ENCODE assay signal across 17 cellular contexts in the genomic region with DNA sequence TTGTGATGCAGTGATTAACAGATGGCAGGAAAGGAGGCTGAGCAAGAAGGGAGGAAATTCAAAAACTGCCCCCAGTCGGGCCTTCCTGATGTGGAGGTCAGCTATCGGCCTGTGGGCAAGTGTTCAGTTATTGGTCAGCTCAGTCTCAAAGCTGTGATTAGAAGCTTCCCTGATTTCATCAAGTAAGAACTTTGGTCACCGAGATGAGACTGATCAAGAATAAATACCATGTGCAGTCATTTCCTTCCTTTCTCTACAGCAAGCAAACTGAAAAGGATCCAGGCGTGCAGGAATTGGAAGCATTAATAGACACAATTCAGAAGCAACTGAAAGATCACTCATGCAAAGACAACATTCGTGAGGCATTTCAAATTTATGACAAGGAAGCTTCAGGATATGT.
"Had no signal": no experiment of that assay in that cellular context is flagged by ENCODE, and none has a peak within 500 bp of the region (broad histone marks: within the 10 kb centered on the region; RNA-seq: fewer than 3 reads in every experiment).

No MANE protein-coding gene starts in this region.

- H3K4me3 Mint-ChIP-seq: activated naive CD4-positive, alpha-beta T cell treated with anti-CD3 and anti-CD28 coated beads, Interleukin-2, amount 50 U/mL, for 24 hours; dendritic cell treated with granulocyte-macrophage colony-stimulating factor and Interleukin-4, amounts not matched to agents 40 ng/mL and 50 ng/mL, for 4 days; endodermal cell; immature natural killer cell; naive thymus-derived CD8-positive, alpha-beta T cell had no signal

- H3K27ac Mint-ChIP-seq: activated naive CD4-positive, alpha-beta T cell treated with anti-CD3 and anti-CD28 coated beads, Interleukin-2, amount 50 U/mL, for 24 hours; endodermal cell had no signal

- H3K4me1 Mint-ChIP-seq: activated naive CD4-positive, alpha-beta T cell treated with anti-CD3 and anti-CD28 coated beads, Interleukin-2, amount 50 U/mL, for 24 hours; endodermal cell; immature natural killer cell; naive thymus-derived CD8-positive, alpha-beta T cell had no signal

- DNase-seq: activated CD4-positive, alpha-beta T cell treated with anti-CD3 and anti-CD28 coated beads, Interleukin-2, amount 50 U/mL, for 4 hours; activated T-cell treated with anti-CD3 and anti-CD28 coated beads, Interleukin-2, amount 50 U/mL, for 1 hour; central memory CD4-positive, alpha-beta T cell; endodermal cell; immature natural killer cell; left colon; mucosa of descending colon; naive thymus-derived CD8-positive, alpha-beta T cell; nucleus accumbens; sigmoid colon; stimulated activated naive CD8-positive, alpha-beta T cell treated with anti-CD3 and anti-CD28 coated beads, Interleukin-15, Interleukin-2, amounts not matched to agents 100 U/mL and 50 U/mL, for 24 hours; T1000; upper lobe of left lung had no signal

- H3K4me3 ChIP-seq: mucosa of descending colon, prostate gland, sigmoid colon, suprapubic skin, upper lobe of left lung had no signal

- H3K27me3 Mint-ChIP-seq: activated naive CD4-positive, alpha-beta T cell treated with anti-CD3 and anti-CD28 coated beads, Interleukin-2, amount 50 U/mL, for 24 hours; dendritic cell treated with granulocyte-macrophage colony-stimulating factor and Interleukin-4, amounts not matched to agents 40 ng/mL and 50 ng/mL, for 4 days; naive thymus-derived CD8-positive, alpha-beta T cell had no signal

- H3K9me3 Mint-ChIP-seq: activated naive CD4-positive, alpha-beta T cell treated with anti-CD3 and anti-CD28 coated beads, Interleukin-2, amount 50 U/mL, for 24 hours; endodermal cell; immature natural killer cell; naive thymus-derived CD8-positive, alpha-beta T cell had no signal
